ENCODE assay signal across 7 cellular contexts in the genomic region with DNA sequence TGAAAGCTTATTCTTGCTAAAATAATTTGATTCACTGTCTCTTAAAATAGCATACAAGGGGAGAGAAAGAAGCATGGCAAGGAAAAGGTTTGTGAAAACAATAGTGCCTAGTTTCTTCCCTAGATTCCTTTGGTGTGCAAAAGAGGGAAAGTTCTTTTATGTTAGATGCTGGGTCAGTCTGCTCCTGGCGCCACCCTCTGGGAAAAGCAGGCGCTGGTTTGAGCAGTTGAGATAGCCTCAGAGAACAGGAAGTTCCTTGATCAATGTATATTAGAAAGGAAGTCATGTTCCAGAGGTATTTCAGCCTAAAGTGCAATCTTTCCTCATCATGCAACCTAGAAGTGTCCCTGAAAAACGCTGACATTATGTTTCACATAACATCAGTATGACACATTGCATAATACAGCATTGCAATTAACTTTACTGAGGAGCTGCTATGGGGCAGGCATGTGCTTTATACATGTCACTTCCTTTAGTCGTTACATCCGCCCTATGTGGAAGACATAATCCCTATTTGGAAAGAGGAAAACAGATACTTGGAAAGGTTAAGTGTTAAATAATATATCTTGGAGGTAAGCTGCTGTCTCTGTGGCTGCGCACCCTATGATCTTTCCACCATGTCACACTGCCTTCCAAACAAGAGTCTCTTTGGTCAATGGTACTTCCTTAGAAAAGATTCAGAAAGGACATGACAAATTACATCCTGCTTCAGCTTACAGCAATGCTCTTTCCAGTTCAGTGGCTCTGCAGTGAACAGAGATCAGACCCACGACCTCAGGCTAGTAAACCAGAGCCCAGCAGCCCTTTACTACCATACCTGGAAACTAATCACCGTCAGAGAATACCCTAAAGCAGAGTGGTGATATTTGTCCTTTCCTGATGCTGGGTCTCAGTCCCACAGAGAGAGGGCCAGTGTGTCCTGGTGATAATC.
DNase-seq lines count a peak whose midpoint lies in the region; ATAC-seq and TF ChIP-seq lines count a peak whose summit lies in the region.

No MANE protein-coding gene starts in this region.

- ATAC-seq in GM19043 (IDR thresholded peaks at IDR 0.05; ENCODE audit: low read depth, unreplicated experiment) = peak; percentile 59
- no peak for ATAC-seq in T-helper 17 cell
- ATAC-seq in HG03521 (IDR thresholded peaks at IDR 0.05; ENCODE audit: unreplicated experiment) = no peak

- H3K4me1 Mint-ChIP-seq in T-helper 17 cell = no peaks in the 10 kb centered on the region

- no peaks in the 10 kb centered on the region for H3K27me3 Mint-ChIP-seq in T-helper 17 cell

- no peak overlapping the region for H3K4me3 Mint-ChIP-seq in T-helper 17 cell

- no peaks in the 10 kb centered on the region for H3K9me3 ChIP-seq in T-helper 17 cell (ENCODE audit: control insufficient read depth, low read length, poor library complexity, severe bottlenecking)

- TF ChIP-seq CTCF in choroid plexus epithelial cell (conservative IDR thresholded peaks at IDR 0.05; ENCODE audit: low read depth, low read length) = peak; percentile 77

- no peak overlapping the region for H3K27ac Mint-ChIP-seq in T-helper 17 cell

- no peaks in the 10 kb centered on the region for H3K36me3 Mint-ChIP-seq in T-helper 17 cell (ENCODE audit: low read depth)

- no peak overlapping the region for H3K4me3 ChIP-seq in choroid plexus epithelial cell (ENCODE audit: low read depth, low read length)

- DNase-seq in NCI-H146 treated with DMSO at 0.1 percent for 48 hours (lab: John Stamatoyannopoulos, UW; ENCODE audit: unreplicated experiment) = peak; percentile 10
- peak; percentile 55 for DNase-seq in choroid plexus epithelial cell (ENCODE audit: low read depth)
- DNase-seq in pons (ENCODE audit: low spot score) = peak; percentile 25
- no peak for DNase-seq in T-helper 17 cell
- no peak for DNase-seq in H4 (ENCODE audit: low spot score)

Comparison
In these comparisons a context has a peak if more than half of its experiments do, and no peak if none do; other contexts are left out.
1. DNase-seq: peak in NCI-H146 treated with DMSO at 0.1 percent for 48 hours (single experiment), choroid plexus epithelial cell (single experiment) and pons (single experiment); none in T-helper 17 cell (0 of 3) and H4 (single experiment).